In genomic region chr18:11518788-11519685, GRCh38 we compare ENCODE assay signal across 9 cellular contexts.
DNase-seq lines count a peak whose midpoint lies in the region; ATAC-seq lines count a peak whose summit lies in the region.
"Had no signal": no experiment of that assay in that cellular context is flagged by ENCODE, and none has a peak within 500 bp of the region (broad histone marks: within the 10 kb centered on the region; RNA-seq: fewer than 3 reads in every experiment).

No MANE protein-coding gene starts in this region.

- intact Hi-C loops in activated CD4-positive, alpha-beta memory T cell treated with anti-CD3 and anti-CD28 coated beads for 36 hours (cut with micrococcal nuclease): loop anchor here (5.0 to 10.0 kb wide), 2 partner anchors 204 to 667 kb away; no protein-coding TSS in a partner anchor
- intact Hi-C loops in head of caudate nucleus (cut with DNase I): no loop called here

- ATAC-seq in GM18499 (IDR thresholded peaks at IDR 0.05; ENCODE audit: insufficient read depth, unreplicated experiment) (peak; percentile 70), HG02884 (IDR thresholded peaks at IDR 0.05; ENCODE audit: unreplicated experiment) (peak; percentile 93), HG03097 (IDR thresholded peaks at IDR 0.05; ENCODE audit: low FRiP score, unreplicated experiment) (no peak)
- ATAC-seq: T-cell had no signal

- H3K9me3 Mint-ChIP-seq in activated CD4-positive, alpha-beta memory T cell treated with anti-CD3 and anti-CD28 coated beads for 36 hours: no peaks in the 10 kb centered on the region
- H3K9me3 Mint-ChIP-seq: T-cell had no signal

- CTCF ChIA-PET in activated CD4-positive, alpha-beta memory T cell treated with anti-CD3 and anti-CD28 coated beads for 36 hours (lab: Charles Lee): interaction anchor here (1.0 to 1.7 kb wide), 7 partner anchors 8 to 732 kb away, joined by 3 to 6 read pairs (median 5); no protein-coding TSS in a partner anchor

- POLR2A ChIA-PET in activated CD4-positive, alpha-beta memory T cell treated with anti-CD3 and anti-CD28 coated beads for 36 hours (lab: Charles Lee): no interaction called here

- DNase-seq in AML-193 (lab: John Stamatoyannopoulos, UW) (peak; percentile 21 to 45), NCI-H2171 treated with DMSO at 0.1 percent for 48 hours (lab: John Stamatoyannopoulos, UW) (peak; percentile 64), head of caudate nucleus (peak in 35 of 42 donors; percentile 15 to 79 (median 44))
- peak; percentile 55 for DNase-seq in activated CD4-positive, alpha-beta memory T cell treated with anti-CD3 and anti-CD28 coated beads for 36 hours
- peak; percentile 18 for DNase-seq in stimulated activated CD4-positive, alpha-beta T cell treated with anti-CD3 and anti-CD28 coated beads, Interleukin-12 subunit alpha, Interleukin-12 subunit beta, amount 100 ng/mL, for 4 hours

- H3K4me1 Mint-ChIP-seq in activated CD4-positive, alpha-beta memory T cell treated with anti-CD3 and anti-CD28 coated beads for 36 hours (ENCODE audit: low read depth): no peaks in the 10 kb centered on the region
- H3K4me1 Mint-ChIP-seq: T-cell had no signal

- H3K27me3 Mint-ChIP-seq in activated CD4-positive, alpha-beta memory T cell treated with anti-CD3 and anti-CD28 coated beads for 36 hours: no peaks in the 10 kb centered on the region

- no peaks in the 10 kb centered on the region for H3K36me3 Mint-ChIP-seq in activated CD4-positive, alpha-beta memory T cell treated with anti-CD3 and anti-CD28 coated beads for 36 hours
- H3K36me3 Mint-ChIP-seq: T-cell had no signal

- H3K4me3 Mint-ChIP-seq in activated CD4-positive, alpha-beta memory T cell treated with anti-CD3 and anti-CD28 coated beads for 36 hours: no peak overlapping the region
- H3K4me3 Mint-ChIP-seq: T-cell had no signal

- H3K27ac Mint-ChIP-seq in activated CD4-positive, alpha-beta memory T cell treated with anti-CD3 and anti-CD28 coated beads for 36 hours: no peak overlapping the region
- H3K27ac Mint-ChIP-seq: T-cell had no signal
